In genomic region chr17:79840204-79840988, GRCh38 we compare ENCODE assay signal across 8 cellular contexts. TPM values are rescaled to one million over a fixed set of nuclear protein-coding genes. Genes with fewer than 3 reads are reported as not detected.
DNase-seq lines count a peak whose midpoint lies in the region; ATAC-seq, FAIRE-seq and TF ChIP-seq lines count a peak whose summit lies in the region.

No MANE protein-coding gene starts in this region.

- H3K36me3 ChIP-seq in Caco-2 (ENCODE audit: control insufficient read depth, insufficient read depth, low read length) (peaks cover 4% of the 10 kb centered on the region), MG63 (peaks cover 22% of the 10 kb centered on the region), astrocyte (ENCODE audit: insufficient read depth, low read length) (no peaks in the 10 kb centered on the region)

- peaks cover 28% of the 10 kb centered on the region for H3K79me2 ChIP-seq in astrocyte (ENCODE audit: insufficient read depth, low read length)

- H3K9me3 Mint-ChIP-seq in Caco-2 (ENCODE audit: unreplicated experiment) (no peaks in the 10 kb centered on the region), astrocyte (ENCODE audit: unreplicated experiment) (peaks cover 4% of the 10 kb centered on the region)
- no peaks in the 10 kb centered on the region for H3K9me3 Mint-ChIP-seq in stimulated activated naive B cell treated with anti-CD40 and anti-IgM and Interleukin-4, amounts not matched to agents 10 μg/mL and 1 μg/mL and 100 μg/mL, for 72 hours

- POLR2A ChIA-PET in Caco-2 (lab: Charles Lee): interaction anchor here (0.5 to 8.0 kb wide), 26 partner anchors 10 to 277 kb away, joined by 3 to 174 read pairs (median 4); partner anchors contain the start of gene CBX8

- DNase-seq in Caco-2 (peak; percentile 92 to 93), MG63 (peak; percentile 57), astrocyte (ENCODE audit: low read depth) (peak; percentile 31), islet precursor cell (peak; percentile 77), NCI-H774 (lab: John Stamatoyannopoulos, UW) (no peak), hepatic stellate cell (ENCODE audit: low spot score) (no peak)
- no peak for DNase-seq in stimulated activated naive B cell treated with anti-CD40 and anti-IgM and Interleukin-4, amounts not matched to agents 10 μg/mL and 1 μg/mL and 100 μg/mL, for 72 hours

- peaks cover 32% of the 10 kb centered on the region for H4K20me1 ChIP-seq in astrocyte (ENCODE audit: insufficient read depth, low read length)

- peak overlapping the region; percentile 51 for H2AFZ ChIP-seq in astrocyte (ENCODE audit: low read depth, low read length)

- H3K4me3 ChIP-seq in Caco-2 (ENCODE audit: low read depth, low read length) (peak overlapping the region; percentile 68), MG63 (peak overlapping the region; percentile 52), astrocyte (ENCODE audit: insufficient read depth, low read depth, low read length) (no peak overlapping the region)

- H3K27ac Mint-ChIP-seq in Caco-2 (ENCODE audit: unreplicated experiment) (peak overlapping the region; percentile 91), astrocyte (ENCODE audit: unreplicated experiment) (peak overlapping the region; percentile 47)
- H3K27ac Mint-ChIP-seq in stimulated activated naive B cell treated with anti-CD40 and anti-IgM and Interleukin-4, amounts not matched to agents 10 μg/mL and 1 μg/mL and 100 μg/mL, for 72 hours: peak overlapping the region; percentile 88

- H3K4me1 ChIP-seq in Caco-2: peaks cover 51% of the 10 kb centered on the region
- peaks cover 23% of the 10 kb centered on the region for H3K4me1 ChIP-seq in astrocyte (ENCODE audit: insufficient read depth, low read length)

- H3K27me3 ChIP-seq in Caco-2 (replicated peaks; ENCODE audit: control insufficient read depth, insufficient read depth, low read length) (no peaks in the 10 kb centered on the region), MG63 (peaks cover 28% of the 10 kb centered on the region), astrocyte (ENCODE audit: insufficient read depth, low read length) (peaks cover 31% of the 10 kb centered on the region)

- H3K27ac ChIP-seq in astrocyte (ENCODE audit: low read depth, low read length): no peak overlapping the region

- H3K4me3 Mint-ChIP-seq in Caco-2 (ENCODE audit: unreplicated experiment) (peak overlapping the region; percentile 80), astrocyte (ENCODE audit: unreplicated experiment) (no peak overlapping the region)
- H3K4me3 Mint-ChIP-seq in stimulated activated naive B cell treated with anti-CD40 and anti-IgM and Interleukin-4, amounts not matched to agents 10 μg/mL and 1 μg/mL and 100 μg/mL, for 72 hours: peak overlapping the region; percentile 66 to 93

- intact Hi-C loops in Caco-2 (cut with micrococcal nuclease; ENCODE audit: unreplicated experiment): loop anchor here (1.0 to 2.0 kb wide), 3 partner anchors 30 to 98 kb away; no protein-coding TSS in a partner anchor

- H3K4me1 Mint-ChIP-seq in Caco-2 (ENCODE audit: low read depth, unreplicated experiment) (no peaks in the 10 kb centered on the region), astrocyte (ENCODE audit: low read depth, unreplicated experiment) (peaks cover 2% of the 10 kb centered on the region)
- H3K4me1 Mint-ChIP-seq in stimulated activated naive B cell treated with anti-CD40 and anti-IgM and Interleukin-4, amounts not matched to agents 10 μg/mL and 1 μg/mL and 100 μg/mL, for 72 hours: peaks cover 31 to 68% of the 10 kb centered on the region in 2 donors

- TF ChIP-seq CTCF in Caco-2 (IDR thresholded peaks at IDR 0.05; ENCODE audit: insufficient read depth in 1 of 2, low read depth in 1 of 2, low read length in 1 of 2, severe bottlenecking in 1 of 2, unreplicated experiment in 1 of 2): peak; percentile 46 to 59
- peak; percentile 4 for TF ChIP-seq CTCF in astrocyte (IDR thresholded peaks at IDR 0.05; ENCODE audit: insufficient read depth, low read depth, low read length)

- CTCF ChIA-PET in Caco-2 (lab: Charles Lee): interaction anchor here (0.6 to 4.2 kb wide), 24 partner anchors 11 to 285 kb away, joined by 3 to 87 read pairs (median 4); partner anchors contain the start of gene CBX8

- H3K4me2 ChIP-seq in astrocyte (ENCODE audit: low read length): peak overlapping the region; percentile 80

- no TSS peak for BruUV-seq in Caco-2 (replicated peaks; lab: Mats Ljungman, UMichigan)

- H3K9ac ChIP-seq in astrocyte (ENCODE audit: low read length): no peak overlapping the region

- H3K36me3 Mint-ChIP-seq in Caco-2 (ENCODE audit: insufficient read depth, unreplicated experiment) (peaks cover 57% of the 10 kb centered on the region), astrocyte (ENCODE audit: low read depth, unreplicated experiment) (peaks cover 2% of the 10 kb centered on the region)
- H3K36me3 Mint-ChIP-seq in stimulated activated naive B cell treated with anti-CD40 and anti-IgM and Interleukin-4, amounts not matched to agents 10 μg/mL and 1 μg/mL and 100 μg/mL, for 72 hours: peaks cover 8 to 12% of the 10 kb centered on the region in 2 donors

- FAIRE-seq in astrocyte (lab: Jason Lieb, UNC): no peak

- ATAC-seq in stimulated activated naive B cell treated with anti-CD40 and anti-IgM and Interleukin-4, amounts not matched to agents 10 μg/mL and 1 μg/mL and 100 μg/mL, for 72 hours (replicated peaks): no peak
- no peak for ATAC-seq in HG02938 (IDR thresholded peaks at IDR 0.05; ENCODE audit: unreplicated experiment)

- H3K9me3 ChIP-seq in Caco-2: no peaks in the 10 kb centered on the region
- H3K9me3 ChIP-seq in MG63: no peaks in the 10 kb centered on the region
- no peaks in the 10 kb centered on the region for H3K9me3 ChIP-seq in astrocyte (ENCODE audit: insufficient read depth, low read depth, low read length)

- no peaks in the 10 kb centered on the region for H3K27me3 Mint-ChIP-seq in Caco-2 (ENCODE audit: insufficient read depth, unreplicated experiment)
- H3K27me3 Mint-ChIP-seq in astrocyte (ENCODE audit: low read depth, unreplicated experiment): peaks cover 16% of the 10 kb centered on the region
- peaks cover 23 to 41% of the 10 kb centered on the region in 2 donors for H3K27me3 Mint-ChIP-seq in stimulated activated naive B cell treated with anti-CD40 and anti-IgM and Interleukin-4, amounts not matched to agents 10 μg/mL and 1 μg/mL and 100 μg/mL, for 72 hours

RNA-seq across cellular contexts. Expression of gene CBX4, which starts 1.2 kb away (rescaled TPM):
- 90.8 and 114 TPM in 2 replicates for total RNA-seq in Caco-2 (2022)
- 8.8 and 26.2 TPM in 2 replicates for total RNA-seq in MG63 (2014; rRNA removed; shearing (Covaris generic); ENCODE audit: low replicate concordance)
- total RNA-seq in astrocyte: 12.6 and 16.9 TPM in 2 replicates

RNA-seq across cellular contexts. Expression of gene CBX8, which starts 43.5 kb away (rescaled TPM):
- total RNA-seq in Caco-2 (2022) (34.3 and 36.6 TPM in 2 replicates), astrocyte (2.5 and 3.4 TPM in 2 replicates)
- total RNA-seq in MG63 (2014; rRNA removed; shearing (Covaris generic); ENCODE audit: low replicate concordance): 7.7 and 15.7 TPM in 2 replicates

Comparison
In these comparisons a context has a peak if more than half of its experiments do, and no peak if none do; other contexts are left out.
1. DNase-seq: peak in Caco-2 (2 of 2), MG63 (single experiment), astrocyte (single experiment) and islet precursor cell (single experiment); none in stimulated activated naive B cell treated with anti-CD40 and anti-IgM and Interleukin-4, amounts not matched to agents 10 μg/mL and 1 μg/mL and 100 μg/mL, for 72 hours (single experiment), NCI-H774 (single experiment) and hepatic stellate cell (single experiment).
2. Peak in every context shown above with its lines, with median percentiles within 50 percentile points of each other: H3K27ac Mint-ChIP-seq.